9 cellular contexts compared by ENCODE assay signal in genomic region chr1:56709269-56709880, GRCh38.
DNase-seq lines count a peak whose midpoint lies in the region; ATAC-seq and TF ChIP-seq lines count a peak whose summit lies in the region.
"Had no signal": no experiment of that assay in that cellular context is flagged by ENCODE, and none has a peak within 500 bp of the region (broad histone marks: within the 10 kb centered on the region; RNA-seq: fewer than 3 reads in every experiment).

No MANE protein-coding gene starts in this region.

- H3K4me1 ChIP-seq in fibroblast of lung (ENCODE audit: control insufficient read depth, extremely low read depth, insufficient read depth, low read length) (peaks cover 3% of the 10 kb centered on the region), neutrophil (ENCODE audit: control insufficient read depth in 1 of 2, insufficient read depth in 1 of 2, low read depth in 1 of 2, low read length in 1 of 2) (no peaks in the 10 kb centered on the region)

- H3K4me3 ChIP-seq in fibroblast of lung (replicated peaks in 1 of 4; ENCODE audit: control extremely low read depth in 1 of 4, insufficient read depth in 1 of 4, low read depth in 3 of 4, low read length in 4 of 4) (no peak overlapping the region), neutrophil (ENCODE audit: low read depth in 1 of 2, low read length in 1 of 2) (no peak overlapping the region)
- H3K4me3 ChIP-seq: SJSA1 had no signal

- no peaks in the 10 kb centered on the region for H4K20me1 ChIP-seq in fibroblast of lung (ENCODE audit: control insufficient read depth, extremely low read depth, insufficient read depth, low read length)

- no peak overlapping the region for H2AFZ ChIP-seq in fibroblast of lung (ENCODE audit: low read length)

- DNase-seq in COLO829 (ENCODE audit: low spot score) = peak; percentile 10
- DNase-seq in M059J (ENCODE audit: low read depth) = peak; percentile 66
- DNase-seq in SHP77 treated with DMSO at 0.1 percent for 48 hours (lab: John Stamatoyannopoulos, UW) = peak; percentile 72
- peak; percentile 51 to 76 for DNase-seq in fibroblast of lung (ENCODE audit: low read depth in 2 of 2)
- no peak for DNase-seq in activated naive CD4-positive, alpha-beta T cell treated with Interleukin-2 at 50 U/mL for 16 hours

- H3K36me3 ChIP-seq in fibroblast of lung (ENCODE audit: control insufficient read depth, insufficient read depth, low read length) (no peaks in the 10 kb centered on the region), neutrophil (no peaks in the 10 kb centered on the region)
- H3K36me3 ChIP-seq: SJSA1 had no signal

- H3K27ac ChIP-seq in fibroblast of lung (ENCODE audit: insufficient read depth, low read length) = no peak overlapping the region
- H3K27ac ChIP-seq in neutrophil = no peak overlapping the region
- H3K27ac ChIP-seq: SJSA1 had no signal

- H3K79me2 ChIP-seq in fibroblast of lung (ENCODE audit: control insufficient read depth, insufficient read depth, low read length) = no peaks in the 10 kb centered on the region

- H3K27me3 ChIP-seq in fibroblast of lung (ENCODE audit: control insufficient read depth, insufficient read depth, low read length) (no peaks in the 10 kb centered on the region), neutrophil (peaks cover 13% of the 10 kb centered on the region)
- H3K27me3 ChIP-seq: SJSA1 had no signal

- ATAC-seq in GM19467 (IDR thresholded peaks at IDR 0.05; ENCODE audit: unreplicated experiment) = peak; percentile 67
- ATAC-seq in HG03571 (IDR thresholded peaks at IDR 0.05; ENCODE audit: unreplicated experiment) = no peak

- no peaks in the 10 kb centered on the region for H3K9me3 ChIP-seq in fibroblast of lung (ENCODE audit: control insufficient read depth, insufficient read depth, low read depth, low read length)
- H3K9me3 ChIP-seq in neutrophil = no peaks in the 10 kb centered on the region
- H3K9me3 ChIP-seq: SJSA1 had no signal

- H3K9ac ChIP-seq in fibroblast of lung (ENCODE audit: insufficient read depth, low read length) = no peak overlapping the region

- no peak overlapping the region for H3K4me2 ChIP-seq in fibroblast of lung (ENCODE audit: extremely low read depth, insufficient read depth, low read length)

- peak; percentile 47 to 48 for TF ChIP-seq CTCF in fibroblast of lung (conservative IDR thresholded peaks at IDR 0.05 in 1 of 2, IDR thresholded peaks at IDR 0.05 in 1 of 2; ENCODE audit: low read depth in 1 of 2, low read length in 2 of 2)
- TF ChIP-seq CTCF in neutrophil (IDR thresholded peaks at IDR 0.05) = peak; percentile 21
